In genomic region chr17:57563968-57564367, GRCh38 we compare ENCODE assay signal across 16 cellular contexts.
DNase-seq lines count a peak whose midpoint lies in the region; ATAC-seq and TF ChIP-seq lines count a peak whose summit lies in the region.
"Had no signal": no experiment of that assay in that cellular context is flagged by ENCODE, and none has a peak within 500 bp of the region (broad histone marks: within the 10 kb centered on the region; RNA-seq: fewer than 3 reads in every experiment).

No MANE protein-coding gene starts in this region.

- H3K4me1 Mint-ChIP-seq in nephron, result peaks cover 37% of the 10 kb centered on the region
- H3K4me1 Mint-ChIP-seq in activated CD4-positive, alpha-beta T cell treated with anti-CD3 and anti-CD28 coated beads, Interleukin-2, amount 10 ng/mL, durations not matched to agents 24 days and 14 days, result peaks cover 12% of the 10 kb centered on the region

- intact Hi-C loops in activated CD4-positive, alpha-beta T cell treated with anti-CD3 and anti-CD28 coated beads, Interleukin-2, amount 10 ng/mL, durations not matched to agents 24 days and 14 days (cut with micrococcal nuclease), result no loop called here

- H3K36me3 Mint-ChIP-seq in nephron (ENCODE audit: low read depth), result peaks cover 11% of the 10 kb centered on the region
- H3K36me3 Mint-ChIP-seq in activated CD4-positive, alpha-beta T cell treated with anti-CD3 and anti-CD28 coated beads, Interleukin-2, amount 10 ng/mL, durations not matched to agents 24 days and 14 days (ENCODE audit: low read depth), result peaks cover 2% of the 10 kb centered on the region
- H3K36me3 Mint-ChIP-seq: natural killer cell had no signal

- ATAC-seq in GM18502 (IDR thresholded peaks at IDR 0.05; ENCODE audit: poor library complexity, unreplicated experiment) (no peak), HG02610 (IDR thresholded peaks at IDR 0.05; ENCODE audit: unreplicated experiment) (no peak)
- ATAC-seq: activated CD4-positive, alpha-beta T cell treated with anti-CD3 and anti-CD28 coated beads for 36 hours; effector memory CD8-positive, alpha-beta T cell; natural killer cell; Panc1 had no signal

- H3K9me3 Mint-ChIP-seq in nephron, result no peaks in the 10 kb centered on the region
- no peaks in the 10 kb centered on the region for H3K9me3 Mint-ChIP-seq in activated CD4-positive, alpha-beta T cell treated with anti-CD3 and anti-CD28 coated beads, Interleukin-2, amount 10 ng/mL, durations not matched to agents 24 days and 14 days
- H3K9me3 Mint-ChIP-seq: effector memory CD8-positive, alpha-beta T cell; immature natural killer cell; natural killer cell had no signal

- DNase-seq in DMS 273 treated with DMSO at 0.1 percent for 48 hours (lab: John Stamatoyannopoulos, UW) (peak; percentile 98), NCI-H1092 (lab: John Stamatoyannopoulos, UW) (peak; percentile 28), NCI-H82 treated with DMSO at 0.1 percent for 48 hours (lab: John Stamatoyannopoulos, UW; ENCODE audit: unreplicated experiment) (peak; percentile 24)
- DNase-seq in activated CD4-positive, alpha-beta T cell treated with anti-CD3 and anti-CD28 coated beads, Interleukin-2, amount 10 ng/mL, durations not matched to agents 24 days and 14 days, result no peak
- DNase-seq: activated CD4-positive, alpha-beta T cell treated with anti-CD3 and anti-CD28 coated beads for 36 hours; activated naive CD4-positive, alpha-beta T cell; effector memory CD8-positive, alpha-beta T cell; heart right ventricle; immature natural killer cell; natural killer cell; NCI-H146; stimulated activated CD4-positive, alpha-beta T cell treated with anti-CD3 and anti-CD28 coated beads, Interleukin-4, amount 100 ng/mL, for 4 hours had no signal

- peak overlapping the region in 2 of 3 experiments; percentile 58 to 85 for H3K27ac Mint-ChIP-seq in nephron
- no peak overlapping the region for H3K27ac Mint-ChIP-seq in activated CD4-positive, alpha-beta T cell treated with anti-CD3 and anti-CD28 coated beads, Interleukin-2, amount 10 ng/mL, durations not matched to agents 24 days and 14 days
- H3K27ac Mint-ChIP-seq: activated CD4-positive, alpha-beta T cell treated with anti-CD3 and anti-CD28 coated beads for 36 hours; immature natural killer cell; natural killer cell had no signal

- H3K4me3 Mint-ChIP-seq in nephron, result no peak overlapping the region
- H3K4me3 Mint-ChIP-seq in activated CD4-positive, alpha-beta T cell treated with anti-CD3 and anti-CD28 coated beads, Interleukin-2, amount 10 ng/mL, durations not matched to agents 24 days and 14 days, result no peak overlapping the region
- H3K4me3 Mint-ChIP-seq: activated CD4-positive, alpha-beta T cell treated with anti-CD3 and anti-CD28 coated beads for 36 hours; effector memory CD8-positive, alpha-beta T cell; immature natural killer cell; natural killer cell had no signal

- peaks cover 57% of the 10 kb centered on the region for H3K27me3 Mint-ChIP-seq in nephron (ENCODE audit: low read depth)
- H3K27me3 Mint-ChIP-seq in activated CD4-positive, alpha-beta T cell treated with anti-CD3 and anti-CD28 coated beads, Interleukin-2, amount 10 ng/mL, durations not matched to agents 24 days and 14 days, result no peaks in the 10 kb centered on the region
- H3K27me3 Mint-ChIP-seq: activated CD4-positive, alpha-beta T cell treated with anti-CD3 and anti-CD28 coated beads for 36 hours; effector memory CD8-positive, alpha-beta T cell had no signal

- TF ChIP-seq CTCF in nephron (IDR thresholded peaks at IDR 0.05; ENCODE audit: unreplicated experiment in 3 of 3), result no peak
